Comparison of ENCODE assay signal across 1 cellular context in the genomic region with DNA sequence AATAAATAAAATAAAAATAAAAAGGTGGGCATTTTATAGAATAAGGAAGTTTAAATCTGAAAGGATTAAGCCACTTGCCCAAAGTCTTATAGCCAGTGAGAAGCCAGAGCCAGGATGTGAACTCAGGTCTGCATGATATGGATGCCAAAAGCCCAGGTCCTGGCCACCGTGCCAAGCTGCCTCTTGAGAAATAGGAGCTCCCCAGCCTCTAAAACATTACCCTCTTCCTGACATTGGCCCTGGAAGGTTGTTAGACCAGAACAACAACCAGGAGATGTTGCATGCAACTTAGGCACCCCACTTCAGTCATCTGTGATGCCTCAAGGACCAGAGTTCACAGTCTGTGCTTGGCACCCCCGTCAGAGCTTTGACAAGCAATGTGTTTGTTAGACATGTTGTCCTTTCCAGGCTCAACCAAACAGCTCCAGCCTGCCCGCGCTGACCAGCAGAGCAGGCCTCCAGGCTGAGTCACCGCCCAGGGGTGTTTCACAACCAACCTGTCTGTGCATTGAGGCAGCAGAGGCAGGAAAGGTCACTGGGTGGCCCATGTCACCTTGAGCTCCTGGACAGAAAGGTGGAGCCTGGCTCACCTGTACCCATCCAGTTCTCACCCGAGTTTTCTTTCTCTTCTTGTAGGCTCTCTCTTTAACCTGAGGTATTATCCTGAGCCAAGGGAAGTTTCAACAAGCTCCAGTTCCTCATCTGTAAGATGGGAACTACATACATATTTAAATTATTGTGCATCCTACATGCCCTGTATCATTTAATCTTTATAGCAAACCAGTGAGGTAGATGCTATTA.
TF ChIP-seq lines count a peak whose summit lies in the region.

No MANE protein-coding gene starts in this region.

TF ChIP-seq in K562, 482 proteins besides CTCF, POLR2A, EP300 and RAD21 (continues in another document):
- TF ChIP-seq XRCC4 (IDR thresholded peaks at IDR 0.05; ENCODE audit: extremely low read depth, insufficient read depth, insufficient read length) (no peak), NRF1 (conservative IDR thresholded peaks at IDR 0.05 in 1 of 2, IDR thresholded peaks at IDR 0.05 in 1 of 2) (peak; percentile 46 to 63; a peak in 3 of 4 replicates), MXI1 (IDR thresholded peaks at IDR 0.05; ENCODE audit: low read depth, low read length) (no peak), U2AF1 (optimal IDR thresholded peaks at IDR 0.05; ENCODE audit: low read depth, low read length) (no peak), CCAR2 (IDR thresholded peaks at IDR 0.05; ENCODE audit: low read depth, low read length) (no peak), HDAC3 (IDR thresholded peaks at IDR 0.05; ENCODE audit: borderline replicate concordance, partially characterized antibody) (no peak), ZNF583 (CRISPR knock-in tag; IDR thresholded peaks at IDR 0.05) (peak; percentile 63; the same call in 1 of the 2 replicates), EZH2 (IDR thresholded peaks at IDR 0.05; ENCODE audit: borderline replicate concordance, low read depth, low read length) (no peak), SMARCE1 (IDR thresholded peaks at IDR 0.05) (peak; percentile 61; the same call in 1 of the 2 replicates), RBM25 (IDR thresholded peaks at IDR 0.05; ENCODE audit: low read depth, low read length, severe bottlenecking) (no peak), YY1 (IDR thresholded peaks at IDR 0.05; ENCODE audit: borderline replicate concordance in 1 of 3, control insufficient read depth in 1 of 3, extremely low read depth in 1 of 3, insufficient read depth in 3 of 3, insufficient read length in 1 of 3, insufficient replicate concordance in 2 of 3, low read depth in 1 of 3, low read length in 2 of 3) (peak in 1 of 3 experiments; percentile 12), NR1H2 (CRISPR knock-in tag; IDR thresholded peaks at IDR 0.05) (0 out of 2 replicates have a peak, but pooled peaks have one; percentile 53), ZNF561 (CRISPR knock-in tag; conservative IDR thresholded peaks at IDR 0.05) (no peak), HDAC1 (IDR thresholded peaks at IDR 0.05) (peak in 1 of 2 experiments; percentile 14; a peak in 1 of 4 replicates), JUND (IDR thresholded peaks at IDR 0.05; ENCODE audit: borderline replicate concordance, low read depth, low read length) (peak; percentile 93), JUND (tag; IDR thresholded peaks at IDR 0.05; ENCODE audit: borderline replicate concordance, low read depth, low read length) (peak; percentile 91; the same call in 2 of the 3 replicates), FOXK2 (conservative IDR thresholded peaks at IDR 0.05 in 1 of 2, IDR thresholded peaks at IDR 0.05 in 1 of 2; ENCODE audit: low read depth in 2 of 2) (peak in 1 of 2 experiments; percentile 60; a peak in 1 of 4 replicates), CEBPG (CRISPR knock-in tag; IDR thresholded peaks at IDR 0.05) (peak; percentile 90), CEBPG (tag; conservative IDR thresholded peaks at IDR 0.05 in 1 of 2, IDR thresholded peaks at IDR 0.05 in 1 of 2) (peak; percentile 79 to 92), FOXJ3 (CRISPR knock-in tag; IDR thresholded peaks at IDR 0.05) (no peak), ZNF830 (CRISPR knock-in tag; IDR thresholded peaks at IDR 0.05) (no peak), HDGF (IDR thresholded peaks at IDR 0.05) (no peak), SMAD2 (IDR thresholded peaks at IDR 0.05; ENCODE audit: low read depth, low read length) (no peak), SMARCC2 (IDR thresholded peaks at IDR 0.05; ENCODE audit: low read depth) (peak; percentile 55; the same call in 1 of the 2 replicates), TAF15 (IDR thresholded peaks at IDR 0.05; ENCODE audit: low read depth, low read length) (no peak), CBFB (CRISPR knock-in tag; IDR thresholded peaks at IDR 0.05) (peak; percentile 68; the same call in 1 of the 2 replicates), RBFOX2 (IDR thresholded peaks at IDR 0.05; ENCODE audit: low read depth, low read length) (peak; percentile 35; the same call in 1 of the 2 replicates), TCF7 (IDR thresholded peaks at IDR 0.05; ENCODE audit: borderline replicate concordance) (no peak), PHF8 (IDR thresholded peaks at IDR 0.05; ENCODE audit: borderline replicate concordance, low read length) (peak; percentile 23; the same call in 1 of the 2 replicates)
- TF ChIP-seq, protein P1, sequence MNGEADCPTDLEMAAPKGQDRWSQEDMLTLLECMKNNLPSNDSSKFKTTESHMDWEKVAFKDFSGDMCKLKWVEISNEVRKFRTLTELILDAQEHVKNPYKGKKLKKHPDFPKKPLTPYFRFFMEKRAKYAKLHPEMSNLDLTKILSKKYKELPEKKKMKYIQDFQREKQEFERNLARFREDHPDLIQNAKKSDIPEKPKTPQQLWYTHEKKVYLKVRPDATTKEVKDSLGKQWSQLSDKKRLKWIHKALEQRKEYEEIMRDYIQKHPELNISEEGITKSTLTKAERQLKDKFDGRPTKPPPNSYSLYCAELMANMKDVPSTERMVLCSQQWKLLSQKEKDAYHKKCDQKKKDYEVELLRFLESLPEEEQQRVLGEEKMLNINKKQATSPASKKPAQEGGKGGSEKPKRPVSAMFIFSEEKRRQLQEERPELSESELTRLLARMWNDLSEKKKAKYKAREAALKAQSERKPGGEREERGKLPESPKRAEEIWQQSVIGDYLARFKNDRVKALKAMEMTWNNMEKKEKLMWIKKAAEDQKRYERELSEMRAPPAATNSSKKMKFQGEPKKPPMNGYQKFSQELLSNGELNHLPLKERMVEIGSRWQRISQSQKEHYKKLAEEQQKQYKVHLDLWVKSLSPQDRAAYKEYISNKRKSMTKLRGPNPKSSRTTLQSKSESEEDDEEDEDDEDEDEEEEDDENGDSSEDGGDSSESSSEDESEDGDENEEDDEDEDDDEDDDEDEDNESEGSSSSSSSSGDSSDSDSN (IDR thresholded peaks at IDR 0.05; ENCODE audit: borderline replicate concordance in 1 of 2, low read depth in 2 of 2, low read length in 2 of 2): 0 out of 4 replicates have a peak, but pooled peaks of 1 of the 2 experiments have one; percentile 36
- TF ChIP-seq, protein P2, sequence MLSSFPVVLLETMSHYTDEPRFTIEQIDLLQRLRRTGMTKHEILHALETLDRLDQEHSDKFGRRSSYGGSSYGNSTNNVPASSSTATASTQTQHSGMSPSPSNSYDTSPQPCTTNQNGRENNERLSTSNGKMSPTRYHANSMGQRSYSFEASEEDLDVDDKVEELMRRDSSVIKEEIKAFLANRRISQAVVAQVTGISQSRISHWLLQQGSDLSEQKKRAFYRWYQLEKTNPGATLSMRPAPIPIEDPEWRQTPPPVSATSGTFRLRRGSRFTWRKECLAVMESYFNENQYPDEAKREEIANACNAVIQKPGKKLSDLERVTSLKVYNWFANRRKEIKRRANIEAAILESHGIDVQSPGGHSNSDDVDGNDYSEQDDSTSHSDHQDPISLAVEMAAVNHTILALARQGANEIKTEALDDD (IDR thresholded peaks at IDR 0.05): peak; percentile 56; the same call in 1 of the 2 replicates
- TF ChIP-seq, protein P3, sequence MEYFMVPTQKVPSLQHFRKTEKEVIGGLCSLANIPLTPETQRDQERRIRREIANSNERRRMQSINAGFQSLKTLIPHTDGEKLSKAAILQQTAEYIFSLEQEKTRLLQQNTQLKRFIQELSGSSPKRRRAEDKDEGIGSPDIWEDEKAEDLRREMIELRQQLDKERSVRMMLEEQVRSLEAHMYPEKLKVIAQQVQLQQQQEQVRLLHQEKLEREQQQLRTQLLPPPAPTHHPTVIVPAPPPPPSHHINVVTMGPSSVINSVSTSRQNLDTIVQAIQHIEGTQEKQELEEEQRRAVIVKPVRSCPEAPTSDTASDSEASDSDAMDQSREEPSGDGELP (CRISPR knock-in tag; IDR thresholded peaks at IDR 0.05; ENCODE audit: borderline replicate concordance): peak; percentile 45; the same call in 1 of the 2 replicates
- TF ChIP-seq, protein P4, sequence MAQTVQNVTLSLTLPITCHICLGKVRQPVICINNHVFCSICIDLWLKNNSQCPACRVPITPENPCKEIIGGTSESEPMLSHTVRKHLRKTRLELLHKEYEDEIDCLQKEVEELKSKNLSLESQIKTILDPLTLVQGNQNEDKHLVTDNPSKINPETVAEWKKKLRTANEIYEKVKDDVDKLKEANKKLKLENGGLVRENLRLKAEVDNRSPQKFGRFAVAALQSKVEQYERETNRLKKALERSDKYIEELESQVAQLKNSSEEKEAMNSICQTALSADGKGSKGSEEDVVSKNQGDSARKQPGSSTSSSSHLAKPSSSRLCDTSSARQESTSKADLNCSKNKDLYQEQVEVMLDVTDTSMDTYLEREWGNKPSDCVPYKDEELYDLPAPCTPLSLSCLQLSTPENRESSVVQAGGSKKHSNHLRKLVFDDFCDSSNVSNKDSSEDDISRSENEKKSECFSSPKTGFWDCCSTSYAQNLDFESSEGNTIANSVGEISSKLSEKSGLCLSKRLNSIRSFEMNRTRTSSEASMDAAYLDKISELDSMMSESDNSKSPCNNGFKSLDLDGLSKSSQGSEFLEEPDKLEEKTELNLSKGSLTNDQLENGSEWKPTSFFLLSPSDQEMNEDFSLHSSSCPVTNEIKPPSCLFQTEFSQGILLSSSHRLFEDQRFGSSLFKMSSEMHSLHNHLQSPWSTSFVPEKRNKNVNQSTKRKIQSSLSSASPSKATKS (CRISPR knock-in tag; IDR thresholded peaks at IDR 0.05): no peak
- TF ChIP-seq, protein P5, sequence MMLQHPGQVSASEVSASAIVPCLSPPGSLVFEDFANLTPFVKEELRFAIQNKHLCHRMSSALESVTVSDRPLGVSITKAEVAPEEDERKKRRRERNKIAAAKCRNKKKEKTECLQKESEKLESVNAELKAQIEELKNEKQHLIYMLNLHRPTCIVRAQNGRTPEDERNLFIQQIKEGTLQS (IDR thresholded peaks at IDR 0.05): peak; percentile 92
- TF ChIP-seq, protein P5 (CRISPR knock-in tag; conservative IDR thresholded peaks at IDR 0.05): peak; percentile 77; the same call in 1 of the 2 replicates
- TF ChIP-seq, protein P6, sequence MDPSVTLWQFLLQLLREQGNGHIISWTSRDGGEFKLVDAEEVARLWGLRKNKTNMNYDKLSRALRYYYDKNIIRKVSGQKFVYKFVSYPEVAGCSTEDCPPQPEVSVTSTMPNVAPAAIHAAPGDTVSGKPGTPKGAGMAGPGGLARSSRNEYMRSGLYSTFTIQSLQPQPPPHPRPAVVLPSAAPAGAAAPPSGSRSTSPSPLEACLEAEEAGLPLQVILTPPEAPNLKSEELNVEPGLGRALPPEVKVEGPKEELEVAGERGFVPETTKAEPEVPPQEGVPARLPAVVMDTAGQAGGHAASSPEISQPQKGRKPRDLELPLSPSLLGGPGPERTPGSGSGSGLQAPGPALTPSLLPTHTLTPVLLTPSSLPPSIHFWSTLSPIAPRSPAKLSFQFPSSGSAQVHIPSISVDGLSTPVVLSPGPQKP (CRISPR knock-in tag; IDR thresholded peaks at IDR 0.05): no peak
- TF ChIP-seq, protein P7, sequence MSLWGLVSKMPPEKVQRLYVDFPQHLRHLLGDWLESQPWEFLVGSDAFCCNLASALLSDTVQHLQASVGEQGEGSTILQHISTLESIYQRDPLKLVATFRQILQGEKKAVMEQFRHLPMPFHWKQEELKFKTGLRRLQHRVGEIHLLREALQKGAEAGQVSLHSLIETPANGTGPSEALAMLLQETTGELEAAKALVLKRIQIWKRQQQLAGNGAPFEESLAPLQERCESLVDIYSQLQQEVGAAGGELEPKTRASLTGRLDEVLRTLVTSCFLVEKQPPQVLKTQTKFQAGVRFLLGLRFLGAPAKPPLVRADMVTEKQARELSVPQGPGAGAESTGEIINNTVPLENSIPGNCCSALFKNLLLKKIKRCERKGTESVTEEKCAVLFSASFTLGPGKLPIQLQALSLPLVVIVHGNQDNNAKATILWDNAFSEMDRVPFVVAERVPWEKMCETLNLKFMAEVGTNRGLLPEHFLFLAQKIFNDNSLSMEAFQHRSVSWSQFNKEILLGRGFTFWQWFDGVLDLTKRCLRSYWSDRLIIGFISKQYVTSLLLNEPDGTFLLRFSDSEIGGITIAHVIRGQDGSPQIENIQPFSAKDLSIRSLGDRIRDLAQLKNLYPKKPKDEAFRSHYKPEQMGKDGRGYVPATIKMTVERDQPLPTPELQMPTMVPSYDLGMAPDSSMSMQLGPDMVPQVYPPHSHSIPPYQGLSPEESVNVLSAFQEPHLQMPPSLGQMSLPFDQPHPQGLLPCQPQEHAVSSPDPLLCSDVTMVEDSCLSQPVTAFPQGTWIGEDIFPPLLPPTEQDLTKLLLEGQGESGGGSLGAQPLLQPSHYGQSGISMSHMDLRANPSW (CRISPR knock-in tag; IDR thresholded peaks at IDR 0.05): 0 out of 2 replicates have a peak, but pooled peaks have one; percentile 79
- TF ChIP-seq, protein P8, sequence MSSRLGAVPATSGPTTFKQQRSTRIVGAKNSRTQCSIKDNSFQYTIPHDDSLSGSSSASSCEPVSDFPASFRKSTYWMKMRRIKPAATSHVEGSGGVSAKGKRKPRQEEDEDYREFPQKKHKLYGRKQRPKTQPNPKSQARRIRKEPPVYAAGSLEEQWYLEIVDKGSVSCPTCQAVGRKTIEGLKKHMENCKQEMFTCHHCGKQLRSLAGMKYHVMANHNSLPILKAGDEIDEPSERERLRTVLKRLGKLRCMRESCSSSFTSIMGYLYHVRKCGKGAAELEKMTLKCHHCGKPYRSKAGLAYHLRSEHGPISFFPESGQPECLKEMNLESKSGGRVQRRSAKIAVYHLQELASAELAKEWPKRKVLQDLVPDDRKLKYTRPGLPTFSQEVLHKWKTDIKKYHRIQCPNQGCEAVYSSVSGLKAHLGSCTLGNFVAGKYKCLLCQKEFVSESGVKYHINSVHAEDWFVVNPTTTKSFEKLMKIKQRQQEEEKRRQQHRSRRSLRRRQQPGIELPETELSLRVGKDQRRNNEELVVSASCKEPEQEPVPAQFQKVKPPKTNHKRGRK (tag; IDR thresholded peaks at IDR 0.05): no peak
- TF ChIP-seq, protein P9, sequence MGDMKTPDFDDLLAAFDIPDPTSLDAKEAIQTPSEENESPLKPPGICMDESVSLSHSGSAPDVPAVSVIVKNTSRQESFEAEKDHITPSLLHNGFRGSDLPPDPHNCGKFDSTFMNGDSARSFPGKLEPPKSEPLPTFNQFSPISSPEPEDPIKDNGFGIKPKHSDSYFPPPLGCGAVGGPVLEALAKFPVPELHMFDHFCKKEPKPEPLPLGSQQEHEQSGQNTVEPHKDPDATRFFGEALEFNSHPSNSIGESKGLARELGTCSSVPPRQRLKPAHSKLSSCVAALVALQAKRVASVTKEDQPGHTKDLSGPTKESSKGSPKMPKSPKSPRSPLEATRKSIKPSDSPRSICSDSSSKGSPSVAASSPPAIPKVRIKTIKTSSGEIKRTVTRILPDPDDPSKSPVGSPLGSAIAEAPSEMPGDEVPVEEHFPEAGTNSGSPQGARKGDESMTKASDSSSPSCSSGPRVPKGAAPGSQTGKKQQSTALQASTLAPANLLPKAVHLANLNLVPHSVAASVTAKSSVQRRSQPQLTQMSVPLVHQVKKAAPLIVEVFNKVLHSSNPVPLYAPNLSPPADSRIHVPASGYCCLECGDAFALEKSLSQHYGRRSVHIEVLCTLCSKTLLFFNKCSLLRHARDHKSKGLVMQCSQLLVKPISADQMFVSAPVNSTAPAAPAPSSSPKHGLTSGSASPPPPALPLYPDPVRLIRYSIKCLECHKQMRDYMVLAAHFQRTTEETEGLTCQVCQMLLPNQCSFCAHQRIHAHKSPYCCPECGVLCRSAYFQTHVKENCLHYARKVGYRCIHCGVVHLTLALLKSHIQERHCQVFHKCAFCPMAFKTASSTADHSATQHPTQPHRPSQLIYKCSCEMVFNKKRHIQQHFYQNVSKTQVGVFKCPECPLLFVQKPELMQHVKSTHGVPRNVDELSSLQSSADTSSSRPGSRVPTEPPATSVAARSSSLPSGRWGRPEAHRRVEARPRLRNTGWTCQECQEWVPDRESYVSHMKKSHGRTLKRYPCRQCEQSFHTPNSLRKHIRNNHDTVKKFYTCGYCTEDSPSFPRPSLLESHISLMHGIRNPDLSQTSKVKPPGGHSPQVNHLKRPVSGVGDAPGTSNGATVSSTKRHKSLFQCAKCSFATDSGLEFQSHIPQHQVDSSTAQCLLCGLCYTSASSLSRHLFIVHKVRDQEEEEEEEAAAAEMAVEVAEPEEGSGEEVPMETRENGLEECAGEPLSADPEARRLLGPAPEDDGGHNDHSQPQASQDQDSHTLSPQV (IDR thresholded peaks at IDR 0.05): peak; percentile 60; the same call in 1 of the 2 replicates
